In genomic region chr22:50191041-50191740, GRCh38 we compare ENCODE assay signal across 8 cellular contexts.
DNase-seq lines count a peak whose midpoint lies in the region; ATAC-seq lines count a peak whose summit lies in the region.

No MANE protein-coding gene starts in this region.

- DNase-seq in GM19238 (ENCODE audit: insufficient read length, low spot score), result peak; percentile 72
- DNase-seq in NOMO-1 treated with DMSO at 0.1 percent for 48 hours (lab: John Stamatoyannopoulos, UW; ENCODE audit: unreplicated experiment), result peak; percentile 90
- peak; percentile 74 to 78 for DNase-seq in activated T-cell treated with anti-CD3 and anti-CD28 coated beads, Interleukin-2, amount 50 U/mL, for 48 hours
- peak; percentile 64 for DNase-seq in germinal center (ENCODE audit: low spot score)
- peak; percentile 78 for DNase-seq in stimulated activated CD4-positive, alpha-beta T cell treated with anti-CD3 and anti-CD28 coated beads, Interleukin-15, amount 100 ng/mL, for 24 hours
- no peak for DNase-seq in HuH-7.5 (ENCODE audit: low spot score)
- no peak for DNase-seq in GM03348 (ENCODE audit: low spot score)

- ATAC-seq in GM18520 (IDR thresholded peaks at IDR 0.05; ENCODE audit: unreplicated experiment), result no peak

Comparison
In these comparisons a context has a peak if more than half of its experiments do, and no peak if none do; other contexts are left out.
1. DNase-seq: peak in GM19238 (single experiment), NOMO-1 treated with DMSO at 0.1 percent for 48 hours (single experiment), activated T-cell treated with anti-CD3 and anti-CD28 coated beads, Interleukin-2, amount 50 U/mL, for 48 hours (2 of 2), germinal center (single experiment) and stimulated activated CD4-positive, alpha-beta T cell treated with anti-CD3 and anti-CD28 coated beads, Interleukin-15, amount 100 ng/mL, for 24 hours (single experiment); none in HuH-7.5 (single experiment) and GM03348 (single experiment).